In the genomic region with DNA sequence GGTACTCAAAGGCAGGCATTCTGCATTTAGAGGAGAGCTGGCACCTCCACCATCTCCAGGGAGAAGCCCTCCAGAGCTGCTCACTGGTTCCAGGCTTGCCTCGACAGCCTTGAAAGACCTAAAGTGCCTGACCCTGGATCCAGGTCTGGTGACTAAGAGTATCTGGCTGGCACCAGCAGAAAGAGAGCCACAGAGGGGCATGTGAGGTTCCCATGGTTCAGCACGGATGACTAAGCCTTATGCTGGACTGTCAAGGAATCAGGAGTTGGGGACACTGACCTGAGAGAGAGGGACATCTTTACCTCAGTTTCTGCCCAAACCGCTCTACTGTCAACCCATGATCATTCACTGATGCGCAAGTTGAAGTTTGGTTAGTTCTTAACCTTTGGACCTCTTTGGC, we compare ENCODE assay signal across 23 cellular contexts. TPM values are rescaled to one million over a fixed set of nuclear protein-coding genes. Genes with fewer than 3 reads are reported as not detected.
DNase-seq lines count a peak whose midpoint lies in the region; ATAC-seq lines count a peak whose summit lies in the region.
"Had no signal": no experiment of that assay in that cellular context is flagged by ENCODE, and none has a peak within 500 bp of the region (broad histone marks: within the 10 kb centered on the region; RNA-seq: fewer than 3 reads in every experiment).

No MANE protein-coding gene starts in this region.

- intact Hi-C loops in left colon (cut with DNase I, micrococcal nuclease): no loop called here

- H2AFZ ChIP-seq in GM23248 (no peak overlapping the region), Karpas-422 (ENCODE audit: low read length) (no peak overlapping the region)

- no peak overlapping the region for H3K4me3 ChIP-seq in GM23248
- H3K4me3 ChIP-seq in Karpas-422 (ENCODE audit: low read length): no peak overlapping the region
- H3K4me3 ChIP-seq: BLaER1, SK-N-MC had no signal

- H3K9me3 ChIP-seq in GM23248 (ENCODE audit: low read depth) (no peaks in the 10 kb centered on the region), Karpas-422 (ENCODE audit: low read length) (no peaks in the 10 kb centered on the region)
- H3K9me3 ChIP-seq: BLaER1 had no signal

- in situ Hi-C loops in GM23248 (cut with MboI): no loop called here

- ATAC-seq in left colon: peak; percentile 34
- ATAC-seq in HG02870 (IDR thresholded peaks at IDR 0.05; ENCODE audit: unreplicated experiment): no peak

- H3K27me3 ChIP-seq in GM23248 (replicated peaks; ENCODE audit: insufficient read depth) (no peaks in the 10 kb centered on the region), Karpas-422 (ENCODE audit: low read length) (no peaks in the 10 kb centered on the region)
- H3K27me3 ChIP-seq: BLaER1 had no signal

- WGBS in GM23248 (ENCODE audit: low coverage in 1 of 2, low lambda C conversion rate in 2 of 2, missing lambda C conversion rate in 2 of 2), 2 experiments: 75 to 86% methylated on average over 4 of the region's 4 CpGs

- no peak overlapping the region for H3K9ac ChIP-seq in GM23248
- H3K9ac ChIP-seq in Karpas-422 (ENCODE audit: low read length): no peak overlapping the region
- H3K9ac ChIP-seq: BLaER1 had no signal

- peak; percentile 13 for DNase-seq in EL
- DNase-seq in GM23248: peak; percentile 25
- peak; percentile 30 for DNase-seq in RKO (ENCODE audit: low spot score)
- DNase-seq in left colon: no peak
- no peak for DNase-seq in Karpas-422
- DNase-seq in HCEC 1CT: no peak
- DNase-seq in NCI-H748 treated with DMSO at 0.1 percent for 48 hours (lab: John Stamatoyannopoulos, UW): no peak
- DNase-seq: ACHN; CD4-positive, alpha-beta memory T cell; GF-D8; NCI-H1105 treated with DMSO at 0.1 percent for 48 hours; NCI-H1694 treated with DMSO at 0.1 percent for 48 hours; NCI-H2081 treated with DMSO at 0.1 percent for 48 hours; NCI-H2171 treated with DMSO at 0.1 percent for 48 hours; NCI-H524 treated with DMSO at 0.1 percent for 48 hours; SHP77 treated with DMSO at 0.1 percent for 48 hours; SW 1271 had no signal

- no peaks in the 10 kb centered on the region for H3K36me3 ChIP-seq in GM23248 (ENCODE audit: low read depth)
- peaks cover 19% of the 10 kb centered on the region for H3K36me3 ChIP-seq in Karpas-422 (ENCODE audit: insufficient read depth, low read length)

- no peaks in the 10 kb centered on the region for H3F3A ChIP-seq in GM23248 (ENCODE audit: insufficient read depth)

- H3K4me1 ChIP-seq in GM23248 (ENCODE audit: insufficient read depth): peaks cover 9% of the 10 kb centered on the region
- H3K4me1 ChIP-seq in Karpas-422 (ENCODE audit: low read length): no peaks in the 10 kb centered on the region
- H3K4me1 ChIP-seq: BLaER1 had no signal

- H4K20me1 ChIP-seq in GM23248 (ENCODE audit: insufficient read depth) (no peaks in the 10 kb centered on the region), Karpas-422 (ENCODE audit: insufficient read depth, low read depth, low read length) (no peaks in the 10 kb centered on the region)
- H4K20me1 ChIP-seq: BLaER1 had no signal

- H3K9me2 ChIP-seq in GM23248 (ENCODE audit: insufficient read depth): no peaks in the 10 kb centered on the region
- H3K9me2 ChIP-seq in Karpas-422 (replicated peaks; ENCODE audit: insufficient read depth, low read length): no peaks in the 10 kb centered on the region

- H3K27ac ChIP-seq in GM23248 (no peak overlapping the region), Karpas-422 (ENCODE audit: low read length) (no peak overlapping the region)
- H3K27ac ChIP-seq: BLaER1, SK-N-MC had no signal

- H3K79me2 ChIP-seq in GM23248 (ENCODE audit: insufficient read depth) (no peaks in the 10 kb centered on the region), Karpas-422 (ENCODE audit: low read length) (no peaks in the 10 kb centered on the region)

- H3K4me2 ChIP-seq in GM23248 (ENCODE audit: unreplicated experiment) (no peak overlapping the region), Karpas-422 (ENCODE audit: low read depth, low read length, poor library complexity, severe bottlenecking) (no peak overlapping the region)
- H3K4me2 ChIP-seq: BLaER1 had no signal

RNA-seq across cellular contexts. Expression of gene ACTL7A, which starts 3.0 kb away (rescaled TPM):
- not detected in 2 replicates for total RNA-seq in GM23248 (2014; rRNA removed; shearing (Covaris generic))
- polyA plus RNA-seq in GM23248 (2016; fragmentation: Nextera tagmentation; extraction: Ambion mirVana): not detected in 2 replicates
- not detected for total RNA-seq in left colon
- not detected in 2 replicates for total RNA-seq in Karpas-422 (2014; rRNA removed; shearing (Covaris generic); ENCODE audit: low replicate concordance)
- total RNA-seq: CD4-positive, alpha-beta memory T cell; H4; OCI-LY7; RPMI7951 had no signal
- polyA plus RNA-seq: CD4-positive, alpha-beta memory T cell had no signal

RNA-seq across cellular contexts. Expression of gene ACTL7B, which starts 9.3 kb away (rescaled TPM):
- total RNA-seq in GM23248 (2014; rRNA removed; shearing (Covaris generic)): not detected in 2 replicates
- not detected in 2 replicates for polyA plus RNA-seq in GM23248 (2016; fragmentation: Nextera tagmentation; extraction: Ambion mirVana)
- not detected for total RNA-seq in left colon
- total RNA-seq in Karpas-422 (2014; rRNA removed; shearing (Covaris generic); ENCODE audit: low replicate concordance): not detected in 2 replicates
- total RNA-seq: H4, OCI-LY7, RPMI7951 had no signal
- polyA plus RNA-seq: CD4-positive, alpha-beta memory T cell had no signal

Comparison
In these comparisons a context has a peak if more than half of its experiments do, and no peak if none do; other contexts are left out.
1. DNase-seq: peak in EL (single experiment), GM23248 (single experiment) and RKO (single experiment); none in left colon (0 of 2), Karpas-422 (single experiment), HCEC 1CT (single experiment) and NCI-H748 treated with DMSO at 0.1 percent for 48 hours (single experiment).